Comparison of ENCODE assay signal across 20 cellular contexts in the genomic region with DNA sequence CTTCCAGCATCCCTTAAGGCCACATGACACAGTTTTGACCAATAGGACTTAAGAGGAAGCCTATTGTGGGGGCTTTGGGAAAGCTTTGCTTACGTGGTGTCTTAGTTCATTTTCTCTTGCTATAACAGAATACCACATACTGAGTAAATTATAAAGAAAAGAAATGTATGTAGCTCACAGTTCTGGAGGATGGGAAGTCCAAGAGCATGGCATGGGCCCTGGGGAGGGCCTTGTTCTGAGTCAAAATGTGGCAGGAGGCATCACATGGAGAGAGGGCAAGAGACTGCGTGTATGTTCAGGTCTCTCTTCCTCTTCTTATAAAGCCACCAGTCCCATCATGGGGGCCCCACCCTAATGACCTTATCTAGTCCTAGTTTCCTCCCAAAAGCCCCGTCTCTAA.
A peak's percentile ranks its signal among the peaks of the same experiment; 100 is the strongest.
DNase-seq lines count a peak whose midpoint lies in the region; ATAC-seq, FAIRE-seq and TF ChIP-seq lines count a peak whose summit lies in the region.
"Had no signal": no experiment of that assay in that cellular context is flagged by ENCODE, and none has a peak within 500 bp of the region (broad histone marks: within the 10 kb centered on the region; RNA-seq: fewer than 3 reads in every experiment).

No MANE protein-coding gene starts in this region.

- POLR2A ChIA-PET in HepG2 (lab: Yijun Ruan, JAX) (no interaction called here), OCI-LY7 (lab: Charles Lee) (interaction anchor here (0.9 to 11.4 kb wide), 13 partner anchors 10 to 95 kb away, joined by 3 to 122 read pairs (median 5); a partner anchor contains a TSS)

- WGBS in HepG2 (ENCODE audit: low lambda C conversion rate): 96% methylated on average over 3 of the region's 3 CpGs
- 88% methylated on average over 3 of the region's 3 CpGs for whole genome bisulfite sequencing in right lobe of liver (ENCODE audit: insufficient coverage, low coverage, low lambda C conversion rate, missing lambda C conversion rate)

- H3K27me3 Mint-ChIP-seq in memory B cell: no peaks in the 10 kb centered on the region

- TF ChIP-seq RAD21 in HepG2 (CRISPR knock-in tag; IDR thresholded peaks at IDR 0.05): no peak

- intact Hi-C loops in HepG2 (cut with micrococcal nuclease; ENCODE audit: unreplicated experiment): no loop called here
- intact Hi-C loops in right lobe of liver (cut with DNase I): no loop called here
- intact Hi-C loops in OCI-LY7 (cut with micrococcal nuclease; ENCODE audit: unreplicated experiment): no loop called here

- H3K9me2 ChIP-seq in OCI-LY7 (ENCODE audit: insufficient read depth, low read length): no peaks in the 10 kb centered on the region
- H3K9me2 ChIP-seq: SK-N-SH had no signal

- H3K9ac ChIP-seq in HepG2 (ENCODE audit: insufficient read depth, low read depth, low read length): no peak overlapping the region
- H3K9ac ChIP-seq: SK-N-SH had no signal

- ATAC-seq in HepG2 (no peak), right lobe of liver (no peak), memory B cell (ENCODE audit: low read depth) (no peak)
- ATAC-seq: HCT116 had no signal

- H2AFZ ChIP-seq in HepG2 (ENCODE audit: low read length) (no peak overlapping the region), OCI-LY7 (ENCODE audit: low read length) (peak overlapping the region; percentile 11; the same call in 1 of the 2 replicates)

- peaks cover 4% of the 10 kb centered on the region for H3K9me3 Mint-ChIP-seq in memory B cell

- peaks cover 10% of the 10 kb centered on the region for H3K36me3 Mint-ChIP-seq in memory B cell

- BruUV-seq in HepG2 (replicated peaks; lab: Mats Ljungman, UMichigan) (no TSS peak), OCI-LY7 (replicated peaks; lab: Mats Ljungman, UMichigan) (no TSS peak)

- H3K36me3 ChIP-seq in HepG2 (replicated peaks in 1 of 2; ENCODE audit: control insufficient read depth in 1 of 2, insufficient read depth in 2 of 2, low read length in 2 of 2) (no peaks in the 10 kb centered on the region), right lobe of liver (no peaks in the 10 kb centered on the region), OCI-LY7 (ENCODE audit: insufficient read depth, low read length) (peaks cover 14% of the 10 kb centered on the region), right atrium auricular region (no peaks in the 10 kb centered on the region)

- FAIRE-seq in HepG2 (lab: Jason Lieb, UNC): no peak
- no peak for FAIRE-seq in GM12892 (lab: Jason Lieb, UNC)
- FAIRE-seq: H1, RCC 7860 had no signal

- TF ChIP-seq CTCF in HepG2 (CRISPR knock-in tag; IDR thresholded peaks at IDR 0.05): no peak
- TF ChIP-seq CTCF in right lobe of liver (IDR thresholded peaks at IDR 0.05): no peak
- no peak for TF ChIP-seq CTCF in OCI-LY7 (conservative IDR thresholded peaks at IDR 0.05; ENCODE audit: low read length)
- TF ChIP-seq CTCF in right atrium auricular region (IDR thresholded peaks at IDR 0.05): no peak

- TF ChIP-seq EP300 in HepG2 (IDR thresholded peaks at IDR 0.05; ENCODE audit: low read depth in 2 of 2, low read length in 2 of 2) (no peak), HepG2 (CRISPR knock-in tag; IDR thresholded peaks at IDR 0.05; ENCODE audit: borderline replicate concordance) (no peak)

- H3K4me3 Mint-ChIP-seq in memory B cell: no peak overlapping the region

- H3K4me1 ChIP-seq in HepG2 (ENCODE audit: insufficient read depth, low read length): peaks cover 39% of the 10 kb centered on the region
- H3K4me1 ChIP-seq in right lobe of liver: peaks cover 0 to 20% (median 4%) of the 10 kb centered on the region in 4 donors
- H3K4me1 ChIP-seq in OCI-LY7 (ENCODE audit: insufficient read depth, low read length, poor library complexity, severe bottlenecking): peaks cover 93% of the 10 kb centered on the region
- H3K4me1 ChIP-seq in right atrium auricular region: no peaks in the 10 kb centered on the region

- DNase-seq in HepG2 (ENCODE audit: low spot score): no peak
- no peak for DNase-seq in right lobe of liver
- no peak for DNase-seq in OCI-LY7 (ENCODE audit: low spot score)
- DNase-seq in memory B cell (ENCODE audit: low spot score in 2 of 2): no peak
- DNase-seq in GM12892 (ENCODE audit: insufficient read length): no peak
- no peak for DNase-seq in NCI-H2107 (lab: John Stamatoyannopoulos, UW)
- no peak for DNase-seq in right atrium auricular region (ENCODE audit: low spot score)
- DNase-seq: 8988T, ACHN, Calu3, DND-41, KBM-7, NCI-H1694, NCI-H2029 treated with DMSO at 0.1 percent for 48 hours, NCI-H2227 treated with DMSO at 0.1 percent for 48 hours, NCI-H526 treated with DMSO at 0.1 percent for 48 hours, SK-N-SH had no signal

- H3K27ac Mint-ChIP-seq in memory B cell: peak overlapping the region; percentile 50

- H3K4me3 ChIP-seq in HepG2 (replicated peaks in 1 of 3; ENCODE audit: insufficient read depth in 1 of 3, low read depth in 2 of 3, low read length in 3 of 3): no peak overlapping the region
- no peak overlapping the region for H3K4me3 ChIP-seq in right lobe of liver
- H3K4me3 ChIP-seq in OCI-LY7 (ENCODE audit: low read depth, low read length, poor library complexity, severe bottlenecking): peak overlapping the region; percentile 10
- H3K4me3 ChIP-seq in right atrium auricular region: no peak overlapping the region

- H4K20me1 ChIP-seq in HepG2 (ENCODE audit: insufficient read depth, low read length) (no peaks in the 10 kb centered on the region), OCI-LY7 (ENCODE audit: insufficient read depth, low read length) (no peaks in the 10 kb centered on the region)

- H3K9me3 ChIP-seq in HepG2 (ENCODE audit: low read length) (peaks cover 7% of the 10 kb centered on the region; the same call in 1 of the 2 replicates), right lobe of liver (no peaks in the 10 kb centered on the region), OCI-LY7 (ENCODE audit: low read length) (peaks cover 24% of the 10 kb centered on the region), right atrium auricular region (peaks cover 0 to 8% of the 10 kb centered on the region in 2 donors)
- H3K9me3 ChIP-seq: SK-N-SH had no signal

- no peak overlapping the region for H3K4me2 ChIP-seq in HepG2 (ENCODE audit: low read depth, low read length)
- H3K4me2 ChIP-seq in OCI-LY7 (ENCODE audit: low read length): peak overlapping the region; percentile 94; the same call in 1 of the 2 replicates
- H3K4me2 ChIP-seq: SK-N-SH had no signal

- H3K27ac ChIP-seq in HepG2 (ENCODE audit: extremely low read length, insufficient read depth, low read length): no peak overlapping the region
- no peak overlapping the region for H3K27ac ChIP-seq in right lobe of liver
- H3K27ac ChIP-seq in OCI-LY7 (ENCODE audit: low read depth, low read length, poor library complexity, severe bottlenecking): peak overlapping the region; percentile 99
- no peak overlapping the region for H3K27ac ChIP-seq in right atrium auricular region

- no peak for TF ChIP-seq POLR2A in HepG2 (IDR thresholded peaks at IDR 0.05; ENCODE audit: insufficient read depth in 1 of 2, low read depth in 2 of 2, low read length in 2 of 2)
- no peak for TF ChIP-seq POLR2A in right lobe of liver (IDR thresholded peaks at IDR 0.05)
- no peak for TF ChIP-seq POLR2A in GM12892 (IDR thresholded peaks at IDR 0.05; ENCODE audit: low read depth, low read length)

- H3K79me2 ChIP-seq in HepG2 (ENCODE audit: insufficient read depth, low read length) (no peaks in the 10 kb centered on the region), OCI-LY7 (ENCODE audit: insufficient read depth, low read depth, low read length) (no peaks in the 10 kb centered on the region)

- in situ Hi-C loops in HepG2 (cut with HindIII; ENCODE audit: extremely low pct_ligation_motif_present, low pct_unique_long_range_greater_than_20kb): no loop called here

- peaks cover 65% of the 10 kb centered on the region for H3K4me1 Mint-ChIP-seq in memory B cell

- CTCF ChIA-PET in HepG2 (lab: Yijun Ruan, JAX; ENCODE audit: low intra/inter-chr PET ratio, low total read pairs) (no interaction called here), OCI-LY7 (lab: Charles Lee; ENCODE audit: unreplicated experiment) (interaction anchor here (0.6 to 1.0 kb wide), 2 partner anchors 8 to 119 kb away, joined by 3 read pairs; no protein-coding TSS in a partner anchor)

- H3K27me3 ChIP-seq in HepG2 (ENCODE audit: control insufficient read depth in 1 of 2, insufficient read depth in 2 of 2, low read length in 2 of 2): no peaks in the 10 kb centered on the region
- no peaks in the 10 kb centered on the region for H3K27me3 ChIP-seq in right lobe of liver
- H3K27me3 ChIP-seq in right atrium auricular region: no peaks in the 10 kb centered on the region

TF ChIP-seq in HepG2, 621 proteins besides CTCF, POLR2A, EP300 and RAD21 (continues in another document):
- TF ChIP-seq GTF2F1 (IDR thresholded peaks at IDR 0.05; ENCODE audit: low read length) (no peak), ZNF614 (CRISPR knock-in tag; IDR thresholded peaks at IDR 0.05; ENCODE audit: borderline replicate concordance) (no peak), ZFP41 (CRISPR knock-in tag; IDR thresholded peaks at IDR 0.05; ENCODE audit: borderline replicate concordance) (no peak)
